ENCODE assay signal across 18 cellular contexts in genomic region chr18:67483237-67483636, GRCh38. TPM values are rescaled to one million over a fixed set of nuclear protein-coding genes. Genes with fewer than 3 reads are reported as not detected.
A peak's percentile ranks its signal among the peaks of the same experiment; 100 is the strongest.
DNase-seq lines count a peak whose midpoint lies in the region; ATAC-seq and TF ChIP-seq lines count a peak whose summit lies in the region.
"Had no signal": no experiment of that assay in that cellular context is flagged by ENCODE, and none has a peak within 500 bp of the region (broad histone marks: within the 10 kb centered on the region; RNA-seq: fewer than 3 reads in every experiment).

No MANE protein-coding gene starts in this region.

- H3K4me1 Mint-ChIP-seq in endothelial cell (ENCODE audit: unreplicated experiment), result peaks cover 8% of the 10 kb centered on the region
- H3K4me1 Mint-ChIP-seq: central memory CD8-positive, alpha-beta T cell; naive thymus-derived CD4-positive, alpha-beta T cell had no signal

- peak; percentile 84 for DNase-seq in DMS 273 (lab: John Stamatoyannopoulos, UW; ENCODE audit: unreplicated experiment)
- DNase-seq in NCI-H446 (lab: John Stamatoyannopoulos, UW), result peak; percentile 54 to 77
- DNase-seq in dermis microvascular lymphatic vessel endothelial cell (ENCODE audit: low read depth in 2 of 2), result peak; percentile 24 to 29
- peak; percentile 75 for DNase-seq in pons (ENCODE audit: low spot score)
- DNase-seq in amniotic stem cell (lab: John Stamatoyannopoulos, UW), result no peak
- DNase-seq in endothelial cell (ENCODE audit: low spot score), result no peak
- no peak for DNase-seq in brain microvascular endothelial cell
- DNase-seq: activated effector memory CD4-positive, alpha-beta T cell treated with Interleukin-2 at 50 U/mL for 16 hours; adrenal gland; AML-193; H9; naive thymus-derived CD4-positive, alpha-beta T cell; NCI-H187 treated with DMSO at 0.1 percent for 48 hours; NCI-H524 treated with DMSO at 0.1 percent for 48 hours had no signal

- no peak overlapping the region for H3K4me3 ChIP-seq in brain microvascular endothelial cell (ENCODE audit: low read depth, low read length)
- H3K4me3 ChIP-seq: adrenal gland had no signal

- H3K27me3 Mint-ChIP-seq in endothelial cell (ENCODE audit: unreplicated experiment), result no peaks in the 10 kb centered on the region
- H3K27me3 Mint-ChIP-seq: central memory CD8-positive, alpha-beta T cell had no signal

- H3K36me3 ChIP-seq in brain microvascular endothelial cell (replicated peaks), result no peaks in the 10 kb centered on the region
- H3K36me3 ChIP-seq: adrenal gland had no signal

- TF ChIP-seq CTCF in endothelial cell (IDR thresholded peaks at IDR 0.05; ENCODE audit: unreplicated experiment) (no peak), brain microvascular endothelial cell (IDR thresholded peaks at IDR 0.05; ENCODE audit: low read depth, low read length, missing control alignments) (no peak)

- H3K4me3 Mint-ChIP-seq in endothelial cell (ENCODE audit: unreplicated experiment), result no peak overlapping the region
- H3K4me3 Mint-ChIP-seq: central memory CD8-positive, alpha-beta T cell; H9; naive thymus-derived CD4-positive, alpha-beta T cell; T-helper 1 cell treated with Interleukin-12 subunit alpha and Interleukin-12 subunit beta and Interleukin-4 antibody, amounts not matched to agents 30 μg/mL and 1 μg/mL, for 36 hours; WTC11 had no signal

- no peak overlapping the region for H3K27ac Mint-ChIP-seq in endothelial cell (ENCODE audit: unreplicated experiment)
- H3K27ac Mint-ChIP-seq: H9; naive thymus-derived CD4-positive, alpha-beta T cell; T-helper 1 cell treated with Interleukin-12 subunit alpha and Interleukin-12 subunit beta and Interleukin-4 antibody, amounts not matched to agents 30 μg/mL and 1 μg/mL, for 36 hours; WTC11 had no signal

- no peaks in the 10 kb centered on the region for H3K36me3 Mint-ChIP-seq in endothelial cell (ENCODE audit: low read depth, unreplicated experiment)
- H3K36me3 Mint-ChIP-seq: naive thymus-derived CD4-positive, alpha-beta T cell; WTC11 had no signal

- in situ Hi-C loops in brain microvascular endothelial cell (cut with HindIII; ENCODE audit: low pct_ligation_motif_present, low sequenced_read_pairs), result no loop called here

- no peaks in the 10 kb centered on the region for H3K9me3 Mint-ChIP-seq in endothelial cell (ENCODE audit: unreplicated experiment)
- H3K9me3 Mint-ChIP-seq: central memory CD8-positive, alpha-beta T cell; H9; naive thymus-derived CD4-positive, alpha-beta T cell; T-helper 1 cell treated with Interleukin-12 subunit alpha and Interleukin-12 subunit beta and Interleukin-4 antibody, amounts not matched to agents 30 μg/mL and 1 μg/mL, for 36 hours; WTC11 had no signal

- no peaks in the 10 kb centered on the region for H3K27me3 ChIP-seq in brain microvascular endothelial cell (replicated peaks)
- H3K27me3 ChIP-seq: adrenal gland had no signal

- no peak for ATAC-seq in GM21367 (IDR thresholded peaks at IDR 0.05; ENCODE audit: unreplicated experiment)
- ATAC-seq: naive thymus-derived CD4-positive, alpha-beta T cell had no signal

- H3K27ac ChIP-seq in brain microvascular endothelial cell, result no peak overlapping the region
- H3K27ac ChIP-seq: adrenal gland had no signal

RNA-seq across cellular contexts. Expression of gene DSEL, which starts 33.3 kb away (rescaled TPM):
- total RNA-seq in dermis microvascular lymphatic vessel endothelial cell, result 8.5 and 19.3 TPM in 2 replicates
- 8.1 TPM for total RNA-seq in endothelial cell (ENCODE audit: unreplicated experiment)

Comparison
In these comparisons a context has a peak if more than half of its experiments do, and no peak if none do; other contexts are left out.
1. DNase-seq: peak in DMS 273 (single experiment), NCI-H446 (2 of 2), dermis microvascular lymphatic vessel endothelial cell (2 of 2) and pons (single experiment); none in amniotic stem cell (single experiment), endothelial cell (single experiment) and brain microvascular endothelial cell (single experiment).